15 cellular contexts compared by ENCODE assay signal in genomic region chr9:134663753-134664415, GRCh38. TPM values are rescaled to one million over a fixed set of nuclear protein-coding genes. Genes with fewer than 3 reads are reported as not detected.
DNase-seq lines count a peak whose midpoint lies in the region; ATAC-seq and TF ChIP-seq lines count a peak whose summit lies in the region.
"Had no signal": no experiment of that assay in that cellular context is flagged by ENCODE, and none has a peak within 500 bp of the region (broad histone marks: within the 10 kb centered on the region; RNA-seq: fewer than 3 reads in every experiment).

No MANE protein-coding gene starts in this region.

- H3K4me3 ChIP-seq in RWPE2 (ENCODE audit: severe bottlenecking) (no peak overlapping the region), fibroblast of villous mesenchyme (ENCODE audit: low read depth, low read length) (no peak overlapping the region), smooth muscle cell (no peak overlapping the region)
- H3K4me3 ChIP-seq: PC-9, right atrium auricular region had no signal

- no peaks in the 10 kb centered on the region for H3K4me1 Mint-ChIP-seq in activated CD8-positive, alpha-beta T cell treated with anti-CD3 and anti-CD28 coated beads, Interleukin-2, amount 10 ng/mL, durations not matched to agents 7 days and 5 days (ENCODE audit: low read depth)

- H3K27ac ChIP-seq in RWPE2 (ENCODE audit: poor library complexity, severe bottlenecking) = peak overlapping the region; percentile 91
- H3K27ac ChIP-seq in smooth muscle cell (ENCODE audit: low read depth) = peak overlapping the region; percentile 96
- H3K27ac ChIP-seq: PC-9 had no signal

- 66% methylated on average over 9 of the region's 9 CpGs for WGBS in smooth muscle cell (ENCODE audit: low lambda C conversion rate)

- TF ChIP-seq CTCF in RWPE2 (IDR thresholded peaks at IDR 0.05; ENCODE audit: poor library complexity, severe bottlenecking) = no peak
- peak; percentile 46 for TF ChIP-seq CTCF in fibroblast of villous mesenchyme (IDR thresholded peaks at IDR 0.05; ENCODE audit: insufficient read depth, low read depth, low read length)
- peak; percentile 41 for TF ChIP-seq CTCF in smooth muscle cell (IDR thresholded peaks at IDR 0.05; ENCODE audit: borderline replicate concordance, insufficient read depth, poor library complexity, severe bottlenecking)

- H3K9me3 ChIP-seq in RWPE2 (ENCODE audit: severe bottlenecking) = no peaks in the 10 kb centered on the region
- H3K9me3 ChIP-seq in smooth muscle cell (replicated peaks; ENCODE audit: low read depth) = no peaks in the 10 kb centered on the region

- H3K9ac ChIP-seq in smooth muscle cell (ENCODE audit: low read depth) = no peak overlapping the region

- H3K4me2 ChIP-seq in smooth muscle cell = peak overlapping the region; percentile 80
- H3K4me2 ChIP-seq: PC-9 had no signal

- peaks cover 89% of the 10 kb centered on the region for H3F3A ChIP-seq in smooth muscle cell (ENCODE audit: low read depth)

- H3K36me3 Mint-ChIP-seq in activated CD8-positive, alpha-beta T cell treated with anti-CD3 and anti-CD28 coated beads, Interleukin-2, amount 10 ng/mL, durations not matched to agents 7 days and 5 days (ENCODE audit: low read depth) = no peaks in the 10 kb centered on the region

- H3K27me3 ChIP-seq in RWPE2 (ENCODE audit: insufficient read depth, poor library complexity, severe bottlenecking) = no peaks in the 10 kb centered on the region
- no peaks in the 10 kb centered on the region for H3K27me3 ChIP-seq in smooth muscle cell (ENCODE audit: low read depth)
- H3K27me3 ChIP-seq: right atrium auricular region had no signal

- no peaks in the 10 kb centered on the region for H3K27me3 Mint-ChIP-seq in activated CD8-positive, alpha-beta T cell treated with anti-CD3 and anti-CD28 coated beads, Interleukin-2, amount 10 ng/mL, durations not matched to agents 7 days and 5 days (ENCODE audit: low read depth)

- no peak overlapping the region for H2AFZ ChIP-seq in smooth muscle cell (ENCODE audit: low read depth)
- H2AFZ ChIP-seq: PC-9 had no signal

- DNase-seq in GM04503 (ENCODE audit: low read depth) (peak; percentile 71), RWPE2 (ENCODE audit: low spot score) (no peak), fibroblast of villous mesenchyme (ENCODE audit: low read depth) (peak; percentile 92), smooth muscle cell (lab: John Stamatoyannopoulos, UW; ENCODE audit: unreplicated experiment) (no peak), DMS79 (lab: John Stamatoyannopoulos, UW) (no peak), NCI-H146 treated with DMSO at 0.1 percent for 48 hours (lab: John Stamatoyannopoulos, UW; ENCODE audit: unreplicated experiment) (no peak)
- no peak for DNase-seq in activated CD8-positive, alpha-beta T cell treated with anti-CD3 and anti-CD28 coated beads, Interleukin-2, amount 10 ng/mL, durations not matched to agents 7 days and 5 days
- DNase-seq: activated CD8-positive, alpha-beta T cell treated with anti-CD3 and anti-CD28 coated beads for 36 hours; cerebellar nuclear complex; COR-L47; NCI-H2227 treated with DMSO at 0.1 percent for 48 hours; PC-9 had no signal

- H3K36me3 ChIP-seq in RWPE2 (ENCODE audit: low read depth) (no peaks in the 10 kb centered on the region), smooth muscle cell (ENCODE audit: low read depth) (no peaks in the 10 kb centered on the region)
- H3K36me3 ChIP-seq: right atrium auricular region had no signal

- POLR2A ChIA-PET in activated CD8-positive, alpha-beta T cell treated with anti-CD3 and anti-CD28 coated beads, Interleukin-2, amount 10 ng/mL, durations not matched to agents 7 days and 5 days (lab: Charles Lee) = no interaction called here

- ATAC-seq in RWPE2 (ENCODE audit: low read depth) (no peak), GM21786 (IDR thresholded peaks at IDR 0.05; ENCODE audit: unreplicated experiment) (no peak)
- ATAC-seq in activated CD8-positive, alpha-beta T cell treated with anti-CD3 and anti-CD28 coated beads, Interleukin-2, amount 10 ng/mL, durations not matched to agents 7 days and 5 days = no peak
- ATAC-seq: activated CD8-positive, alpha-beta T cell treated with anti-CD3 and anti-CD28 coated beads for 36 hours; esophagus mucosa had no signal

- no peak overlapping the region for H3K27ac Mint-ChIP-seq in activated CD8-positive, alpha-beta T cell treated with anti-CD3 and anti-CD28 coated beads, Interleukin-2, amount 10 ng/mL, durations not matched to agents 7 days and 5 days
- H3K27ac Mint-ChIP-seq: activated CD8-positive, alpha-beta T cell treated with anti-CD3 and anti-CD28 coated beads for 36 hours had no signal

- H3K4me3 Mint-ChIP-seq in activated CD8-positive, alpha-beta T cell treated with anti-CD3 and anti-CD28 coated beads, Interleukin-2, amount 10 ng/mL, durations not matched to agents 7 days and 5 days = no peak overlapping the region
- H3K4me3 Mint-ChIP-seq: activated CD8-positive, alpha-beta T cell treated with anti-CD3 and anti-CD28 coated beads for 36 hours had no signal

- H3K4me1 ChIP-seq in RWPE2 (ENCODE audit: insufficient read depth, poor library complexity, severe bottlenecking) (peaks cover 40% of the 10 kb centered on the region), smooth muscle cell (ENCODE audit: low read depth) (peaks cover under 1% of the 10 kb centered on the region)

- peaks cover 100% of the 10 kb centered on the region for H4K20me1 ChIP-seq in smooth muscle cell (ENCODE audit: low read depth)

- H3K9me3 Mint-ChIP-seq in activated CD8-positive, alpha-beta T cell treated with anti-CD3 and anti-CD28 coated beads, Interleukin-2, amount 10 ng/mL, durations not matched to agents 7 days and 5 days (ENCODE audit: insufficient read depth) = peaks cover 5% of the 10 kb centered on the region

- CTCF ChIA-PET in activated CD8-positive, alpha-beta T cell treated with anti-CD3 and anti-CD28 coated beads, Interleukin-2, amount 10 ng/mL, durations not matched to agents 7 days and 5 days (lab: Charles Lee) = no interaction called here

- peaks cover 100% of the 10 kb centered on the region for H3K79me2 ChIP-seq in smooth muscle cell (ENCODE audit: low read depth)

RNA-seq across cellular contexts. Expression of gene COL5A1, which starts 22.3 kb away (rescaled TPM):
- 295 and 502 TPM in 2 replicates for total RNA-seq in fibroblast of villous mesenchyme
- 1,084 and 1,167 TPM in 2 replicates for total RNA-seq in smooth muscle cell
- 1,100 and 1,443 TPM in 2 replicates for polyA plus RNA-seq in smooth muscle cell
- under 1 TPM; 0.05 to 0.08 TPM for total RNA-seq in activated CD8-positive, alpha-beta T cell treated with anti-CD3 and anti-CD28 coated beads, Interleukin-2, amount 10 ng/mL, durations not matched to agents 7 days and 5 days

Comparison
In these comparisons a context has a peak if more than half of its experiments do, and no peak if none do; other contexts are left out.
1. DNase-seq: peak in GM04503 (single experiment) and fibroblast of villous mesenchyme (single experiment); none in RWPE2 (single experiment), smooth muscle cell (single experiment), DMS79 (single experiment), NCI-H146 treated with DMSO at 0.1 percent for 48 hours (single experiment) and activated CD8-positive, alpha-beta T cell treated with anti-CD3 and anti-CD28 coated beads, Interleukin-2, amount 10 ng/mL, durations not matched to agents 7 days and 5 days (single experiment).
2. RNA of gene COL5A1, which starts 22.3 kb away (total RNA-seq): 1,084 to 1,167 TPM in smooth muscle cell and 295 to 502 TPM in fibroblast of villous mesenchyme; 0.05 to 0.08 TPM in activated CD8-positive, alpha-beta T cell treated with anti-CD3 and anti-CD28 coated beads, Interleukin-2, amount 10 ng/mL, durations not matched to agents 7 days and 5 days; every median in the first group is over 100 times any median in the second.